In the genomic region with DNA sequence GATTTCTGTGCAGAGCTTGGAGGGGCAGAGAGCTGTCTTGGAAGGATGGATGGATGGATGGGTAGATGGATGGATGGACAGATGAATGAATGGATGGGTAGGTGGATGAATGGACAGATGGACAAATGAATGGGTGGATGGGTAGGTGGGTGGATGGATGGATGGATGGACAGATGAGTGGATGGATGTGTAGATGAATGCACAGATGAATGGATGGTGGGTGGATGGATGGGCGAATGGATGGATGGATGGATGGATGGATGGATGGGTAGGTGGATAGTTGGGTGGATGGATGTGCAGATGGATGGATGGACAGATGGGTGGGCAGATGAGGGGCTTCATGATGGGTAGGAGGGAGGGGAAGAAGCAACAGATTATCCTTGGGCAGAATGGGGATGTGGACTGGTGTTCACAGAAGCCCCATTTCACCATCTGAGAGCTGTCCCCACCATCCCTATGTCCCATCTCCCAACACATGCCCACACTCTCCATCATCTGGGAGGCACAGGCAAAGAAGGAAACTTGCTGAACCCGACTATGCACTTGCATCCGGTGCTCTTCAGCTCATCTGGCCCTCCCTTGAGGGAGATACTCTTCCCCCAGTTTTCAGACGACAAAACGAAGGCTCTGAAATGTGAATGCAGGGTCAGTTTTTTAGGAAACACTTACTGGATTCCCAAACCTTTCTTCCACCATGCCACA, we compare ENCODE assay signal across 18 cellular contexts. TPM values are rescaled to one million over a fixed set of nuclear protein-coding genes. Genes with fewer than 3 reads are reported as not detected.
"Had no signal": no experiment of that assay in that cellular context is flagged by ENCODE, and none has a peak within 500 bp of the region (broad histone marks: within the 10 kb centered on the region; RNA-seq: fewer than 3 reads in every experiment).

No MANE protein-coding gene starts in this region.

- H3K4me3 Mint-ChIP-seq: activated B cell treated with CpG ODN at 0.5 μM for 24 hours; activated CD4-positive, alpha-beta T cell treated with anti-CD3 and anti-CD28 coated beads, Interleukin-2, amount 10 ng/mL, durations not matched to agents 24 days and 14 days; activated naive CD4-positive, alpha-beta T cell treated with anti-CD3 and anti-CD28 coated beads for 36 hours; activated T-helper 1 cell treated with anti-CD3 and anti-CD28 coated beads, Interleukin-12 subunit alpha, Interleukin-12 subunit beta, Interleukin-2, Interleukin-4 antibody, amounts not matched to agents 30 ng/mL and 10 ng/mL and 1 ng/mL, durations not matched to agents 14 hours and 24 hours and 36 hours; memory B cell; neural crest cell had no signal

- H3K4me1 ChIP-seq: breast epithelium, pancreas had no signal

- H3K27me3 Mint-ChIP-seq: activated B cell treated with CpG ODN at 0.5 μM for 24 hours; activated CD4-positive, alpha-beta T cell treated with anti-CD3 and anti-CD28 coated beads, Interleukin-2, amount 10 ng/mL, durations not matched to agents 24 days and 14 days had no signal

- H3K27me3 ChIP-seq: breast epithelium, foreskin keratinocyte, left lung, pancreas, thyroid gland, vagina had no signal

- ATAC-seq: left lung, pancreas had no signal

- H3K4me2 ChIP-seq: SK-N-SH had no signal

- H3K9me2 ChIP-seq: SK-N-SH had no signal

- DNase-seq: activated B cell treated with CpG ODN at 0.5 μM for 24 hours; activated CD4-positive, alpha-beta T cell treated with anti-CD3 and anti-CD28 coated beads, Interleukin-2, amount 10 ng/mL, durations not matched to agents 24 days and 14 days; activated naive CD4-positive, alpha-beta T cell treated with anti-CD3 and anti-CD28 coated beads for 36 hours; anterior cingulate cortex; head of caudate nucleus; islet precursor cell; left lung; pancreas; SK-N-SH; stimulated activated CD4-positive, alpha-beta T cell treated with anti-CD3 and anti-CD28 coated beads, Interleukin-4, amount 100 ng/mL, for 4 hours; thyroid gland had no signal

- H3K27ac ChIP-seq: breast epithelium, foreskin keratinocyte, left lung, pancreas, vagina had no signal

- H3K9ac ChIP-seq: SK-N-SH had no signal

- H3K27ac Mint-ChIP-seq: activated B cell treated with CpG ODN at 0.5 μM for 24 hours; activated CD4-positive, alpha-beta T cell treated with anti-CD3 and anti-CD28 coated beads, Interleukin-2, amount 10 ng/mL, durations not matched to agents 24 days and 14 days; activated T-helper 1 cell treated with anti-CD3 and anti-CD28 coated beads, Interleukin-12 subunit alpha, Interleukin-12 subunit beta, Interleukin-2, Interleukin-4 antibody, amounts not matched to agents 30 ng/mL and 10 ng/mL and 1 ng/mL, durations not matched to agents 14 hours and 24 hours and 36 hours; memory B cell had no signal

- H3K9me3 Mint-ChIP-seq: activated B cell treated with CpG ODN at 0.5 μM for 24 hours; activated CD4-positive, alpha-beta T cell treated with anti-CD3 and anti-CD28 coated beads, Interleukin-2, amount 10 ng/mL, durations not matched to agents 24 days and 14 days; activated naive CD4-positive, alpha-beta T cell treated with anti-CD3 and anti-CD28 coated beads for 36 hours; activated T-helper 1 cell treated with anti-CD3 and anti-CD28 coated beads, Interleukin-12 subunit alpha, Interleukin-12 subunit beta, Interleukin-2, Interleukin-4 antibody, amounts not matched to agents 30 ng/mL and 10 ng/mL and 1 ng/mL, durations not matched to agents 14 hours and 24 hours and 36 hours; memory B cell; neural crest cell had no signal

- H3K9me3 ChIP-seq: breast epithelium, left lung, pancreas, SK-N-SH, thyroid gland, vagina had no signal

- H3K4me3 ChIP-seq: breast epithelium, left lung, pancreas, thyroid gland, vagina had no signal

RNA-seq across cellular contexts. Expression of a gene that starts 57.2 kb away (rescaled TPM):
- total RNA-seq: endothelial cell of umbilical vein had no signal
